Comparison of ENCODE assay signal across 8 cellular contexts in the genomic region with DNA sequence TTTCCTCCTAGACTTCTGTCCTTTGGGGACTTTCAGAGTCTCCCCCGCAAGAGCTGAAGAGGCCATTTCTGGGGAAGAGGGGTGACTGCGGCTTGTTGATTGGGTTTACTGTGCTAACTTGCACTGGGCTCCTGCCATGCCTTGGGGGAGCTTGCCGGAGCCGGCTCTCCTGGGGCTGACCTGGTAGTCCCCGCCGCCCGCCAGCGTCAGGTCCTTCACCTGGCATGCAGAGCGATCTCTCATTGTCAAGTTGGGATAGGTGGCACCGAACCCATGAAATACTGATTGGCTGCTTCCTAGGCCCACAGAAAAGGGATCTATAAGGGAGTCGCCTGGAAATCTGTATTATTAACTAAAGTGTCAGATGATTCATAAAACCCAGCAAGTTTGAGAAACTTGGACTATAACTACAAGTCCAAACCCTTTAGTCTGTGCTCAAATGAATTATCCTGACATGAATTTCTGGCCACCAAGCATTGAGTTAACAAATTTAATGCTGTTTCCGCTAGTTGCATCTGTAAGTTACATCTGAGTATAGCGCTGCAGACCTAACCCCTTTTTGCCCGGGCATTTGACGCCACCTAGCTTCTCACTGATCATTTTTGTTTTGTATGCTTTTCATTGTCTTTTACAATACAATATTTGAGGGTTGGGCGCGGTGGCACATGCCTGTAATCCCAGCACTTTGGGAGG. TPM values are rescaled to one million over a fixed set of nuclear protein-coding genes. Genes with fewer than 3 reads are reported as not detected.
DNase-seq lines count a peak whose midpoint lies in the region; ATAC-seq and TF ChIP-seq lines count a peak whose summit lies in the region.

No MANE protein-coding gene starts in this region.

- H3K4me3 ChIP-seq in neural cell (ENCODE audit: low read length) (peak overlapping the region; percentile 84), uterus (peak overlapping the region; percentile 58 to 86)

- no peaks in the 10 kb centered on the region for H4K20me1 ChIP-seq in neural cell (ENCODE audit: insufficient read depth)

- H2AFZ ChIP-seq in neural cell (ENCODE audit: low read depth, low read length), result peak overlapping the region; percentile 83

- ATAC-seq in GM19372 (IDR thresholded peaks at IDR 0.05; ENCODE audit: low read depth, unreplicated experiment) (peak; percentile 13), HG03457 (IDR thresholded peaks at IDR 0.05; ENCODE audit: unreplicated experiment) (peak; percentile 22)

- peak; percentile 58 for TF ChIP-seq RAD21 in neural cell (conservative IDR thresholded peaks at IDR 0.05)

- no peaks in the 10 kb centered on the region for H3K9me3 ChIP-seq in neural cell (ENCODE audit: low read length)
- H3K9me3 ChIP-seq in uterus, result no peaks in the 10 kb centered on the region

- no peak for TF ChIP-seq POLR2A in uterus (IDR thresholded peaks at IDR 0.05)

- peak overlapping the region; percentile 82 for H3K4me2 ChIP-seq in neural cell (ENCODE audit: low read length)

- intact Hi-C loops in CD14-positive monocyte (cut with micrococcal nuclease), result loop anchor here (5.0 kb wide), 2 partner anchors 183 to 188 kb away; a partner anchor contains a TSS
- intact Hi-C loops in uterus (cut with DNase I; ENCODE audit: low total_unique reads), result no loop called here

- TF ChIP-seq EP300 in neural cell (conservative IDR thresholded peaks at IDR 0.05; ENCODE audit: poor library complexity, severe bottlenecking), result no peak

- DNase-seq in CD14-positive monocyte (ENCODE audit: low spot score), result no peak
- DNase-seq in NCI-H82 (lab: John Stamatoyannopoulos, UW), result peak; percentile 85
- peak; percentile 55 for DNase-seq in activated T-cell treated with anti-CD3 and anti-CD28 coated beads, Interleukin-2, amount 50 U/mL, for 24 hours
- peak; percentile 47 for DNase-seq in fibroblast of gingiva (ENCODE audit: low read depth)
- DNase-seq in uterus, result no peak

- H3K9me3 Mint-ChIP-seq in CD14-positive monocyte, result no peaks in the 10 kb centered on the region
- no peaks in the 10 kb centered on the region for H3K9me3 Mint-ChIP-seq in activated T-cell treated with anti-CD3 and anti-CD28 coated beads, Interleukin-2, amount 50 U/mL, for 24 hours

- H3K9ac ChIP-seq in neural cell (ENCODE audit: low read length), result peak overlapping the region; percentile 85

- peaks cover 25% of the 10 kb centered on the region for H3K79me2 ChIP-seq in neural cell (replicated peaks; ENCODE audit: insufficient read depth, low read length)

- no peaks in the 10 kb centered on the region for H3K27me3 ChIP-seq in neural cell (ENCODE audit: insufficient read depth, low read depth, low read length)
- H3K27me3 ChIP-seq in uterus, result no peaks in the 10 kb centered on the region

- peaks cover 3 to 11% of the 10 kb centered on the region in 2 donors for H3K4me1 ChIP-seq in uterus

- peak overlapping the region; percentile 88 for H3K27ac ChIP-seq in neural cell (ENCODE audit: low read length)
- H3K27ac ChIP-seq in uterus, result peak overlapping the region; percentile 88

- no peaks in the 10 kb centered on the region for H3F3A ChIP-seq in neural cell (ENCODE audit: insufficient read depth, low read length, poor library complexity, severe bottlenecking)

- H3K4me1 Mint-ChIP-seq in CD14-positive monocyte, result peaks cover 34% of the 10 kb centered on the region
- peaks cover 33% of the 10 kb centered on the region for H3K4me1 Mint-ChIP-seq in activated T-cell treated with anti-CD3 and anti-CD28 coated beads, Interleukin-2, amount 50 U/mL, for 24 hours (ENCODE audit: low read depth)

- H3K4me3 Mint-ChIP-seq in CD14-positive monocyte, result peak overlapping the region; percentile 87 to 91
- peak overlapping the region; percentile 96 for H3K4me3 Mint-ChIP-seq in activated T-cell treated with anti-CD3 and anti-CD28 coated beads, Interleukin-2, amount 50 U/mL, for 24 hours

- TF ChIP-seq CTCF in CD14-positive monocyte (IDR thresholded peaks at IDR 0.05) (no peak), neural cell (IDR thresholded peaks at IDR 0.05; ENCODE audit: poor library complexity, severe bottlenecking) (peak; percentile 61), uterus (IDR thresholded peaks at IDR 0.05) (peak in 1 of 4 experiments; percentile 32)

- H3K27ac Mint-ChIP-seq in CD14-positive monocyte, result peak overlapping the region; percentile 91 to 97 (median 95)
- H3K27ac Mint-ChIP-seq in activated T-cell treated with anti-CD3 and anti-CD28 coated beads, Interleukin-2, amount 50 U/mL, for 24 hours, result peak overlapping the region; percentile 97

- peaks cover 7 to 8% of the 10 kb centered on the region in 2 donors for H3K36me3 Mint-ChIP-seq in CD14-positive monocyte
- H3K36me3 Mint-ChIP-seq in activated T-cell treated with anti-CD3 and anti-CD28 coated beads, Interleukin-2, amount 50 U/mL, for 24 hours (ENCODE audit: low read depth), result peaks cover 42% of the 10 kb centered on the region

- peaks cover 3 to 13% (median 9%) of the 10 kb centered on the region in 3 donors for H3K27me3 Mint-ChIP-seq in CD14-positive monocyte (ENCODE audit: low read depth in 3 of 3)
- H3K27me3 Mint-ChIP-seq in activated T-cell treated with anti-CD3 and anti-CD28 coated beads, Interleukin-2, amount 50 U/mL, for 24 hours, result no peaks in the 10 kb centered on the region

- H3K9me2 ChIP-seq in neural cell (ENCODE audit: insufficient read depth, low read length), result no peaks in the 10 kb centered on the region

- H3K36me3 ChIP-seq in neural cell (ENCODE audit: insufficient read depth, low read length) (no peaks in the 10 kb centered on the region), uterus (no peaks in the 10 kb centered on the region)

TF ChIP-seq in neural cell, 6 proteins besides CTCF, POLR2A, EP300 and RAD21:
- TF ChIP-seq, protein P1, sequence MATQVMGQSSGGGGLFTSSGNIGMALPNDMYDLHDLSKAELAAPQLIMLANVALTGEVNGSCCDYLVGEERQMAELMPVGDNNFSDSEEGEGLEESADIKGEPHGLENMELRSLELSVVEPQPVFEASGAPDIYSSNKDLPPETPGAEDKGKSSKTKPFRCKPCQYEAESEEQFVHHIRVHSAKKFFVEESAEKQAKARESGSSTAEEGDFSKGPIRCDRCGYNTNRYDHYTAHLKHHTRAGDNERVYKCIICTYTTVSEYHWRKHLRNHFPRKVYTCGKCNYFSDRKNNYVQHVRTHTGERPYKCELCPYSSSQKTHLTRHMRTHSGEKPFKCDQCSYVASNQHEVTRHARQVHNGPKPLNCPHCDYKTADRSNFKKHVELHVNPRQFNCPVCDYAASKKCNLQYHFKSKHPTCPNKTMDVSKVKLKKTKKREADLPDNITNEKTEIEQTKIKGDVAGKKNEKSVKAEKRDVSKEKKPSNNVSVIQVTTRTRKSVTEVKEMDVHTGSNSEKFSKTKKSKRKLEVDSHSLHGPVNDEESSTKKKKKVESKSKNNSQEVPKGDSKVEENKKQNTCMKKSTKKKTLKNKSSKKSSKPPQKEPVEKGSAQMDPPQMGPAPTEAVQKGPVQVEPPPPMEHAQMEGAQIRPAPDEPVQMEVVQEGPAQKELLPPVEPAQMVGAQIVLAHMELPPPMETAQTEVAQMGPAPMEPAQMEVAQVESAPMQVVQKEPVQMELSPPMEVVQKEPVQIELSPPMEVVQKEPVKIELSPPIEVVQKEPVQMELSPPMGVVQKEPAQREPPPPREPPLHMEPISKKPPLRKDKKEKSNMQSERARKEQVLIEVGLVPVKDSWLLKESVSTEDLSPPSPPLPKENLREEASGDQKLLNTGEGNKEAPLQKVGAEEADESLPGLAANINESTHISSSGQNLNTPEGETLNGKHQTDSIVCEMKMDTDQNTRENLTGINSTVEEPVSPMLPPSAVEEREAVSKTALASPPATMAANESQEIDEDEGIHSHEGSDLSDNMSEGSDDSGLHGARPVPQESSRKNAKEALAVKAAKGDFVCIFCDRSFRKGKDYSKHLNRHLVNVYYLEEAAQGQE (IDR thresholded peaks at IDR 0.05; ENCODE audit: borderline replicate concordance), result no peak
- peak; percentile 32 for TF ChIP-seq SMC3 (conservative IDR thresholded peaks at IDR 0.05; ENCODE audit: poor library complexity)
- TF ChIP-seq MXI1 (conservative IDR thresholded peaks at IDR 0.05; ENCODE audit: poor library complexity, severe bottlenecking), result no peak
TF ChIP-seq in neural cell: peak in this region for 1.

RNA-seq across cellular contexts. Expression of a gene that starts 0.6 kb away (rescaled TPM):
- polyA plus RNA-seq in CD14-positive monocyte (100 to 1,000 TPM in 1 of 2 donors, 10 to 100 TPM in 1; 99.3 to 119 TPM), neural cell (147 and 171 TPM in 2 replicates)
- 64.1 and 64.5 TPM in 2 replicates for polyA minus RNA-seq in neural cell
- 100 to 1,000 TPM in 1 of 4 donors, 10 to 100 TPM in 3; 32.9 to 171 (median 68.5) TPM for total RNA-seq in uterus

RNA-seq across cellular contexts. Expression of a gene that starts 7.1 kb away (rescaled TPM):
- polyA plus RNA-seq in CD14-positive monocyte (1 to 10 TPM; 2.4 TPM), neural cell (0.14 and 0.20 TPM in 2 replicates)
- polyA minus RNA-seq in neural cell, result 0.49 and 0.69 TPM in 2 replicates
- total RNA-seq in uterus, result 10 to 100 TPM in 3 of 4 donors, 1 to 10 TPM in 1; 8.7 to 43.6 (median 28.2) TPM

RNA-seq across cellular contexts. Expression of a gene that starts 15.1 kb away (rescaled TPM):
- polyA plus RNA-seq in CD14-positive monocyte, result 10 to 100 TPM; 29.3 to 31.8 TPM
- 19.0 and 21.7 TPM in 2 replicates for polyA plus RNA-seq in neural cell
- polyA minus RNA-seq in neural cell, result 18.7 and 19.2 TPM in 2 replicates
- total RNA-seq in uterus, result 10 to 100 TPM in 3 of 4 donors, 1 to 10 TPM in 1; 2.0 to 35.8 (median 29.1) TPM

Comparison
In these comparisons a context has a peak if more than half of its experiments do, and no peak if none do; other contexts are left out.
1. DNase-seq: peak in NCI-H82 (single experiment), activated T-cell treated with anti-CD3 and anti-CD28 coated beads, Interleukin-2, amount 50 U/mL, for 24 hours (single experiment) and fibroblast of gingiva (single experiment); none in CD14-positive monocyte (single experiment) and uterus (0 of 2).